ENCODE assay signal across 9 cellular contexts in the genomic region with DNA sequence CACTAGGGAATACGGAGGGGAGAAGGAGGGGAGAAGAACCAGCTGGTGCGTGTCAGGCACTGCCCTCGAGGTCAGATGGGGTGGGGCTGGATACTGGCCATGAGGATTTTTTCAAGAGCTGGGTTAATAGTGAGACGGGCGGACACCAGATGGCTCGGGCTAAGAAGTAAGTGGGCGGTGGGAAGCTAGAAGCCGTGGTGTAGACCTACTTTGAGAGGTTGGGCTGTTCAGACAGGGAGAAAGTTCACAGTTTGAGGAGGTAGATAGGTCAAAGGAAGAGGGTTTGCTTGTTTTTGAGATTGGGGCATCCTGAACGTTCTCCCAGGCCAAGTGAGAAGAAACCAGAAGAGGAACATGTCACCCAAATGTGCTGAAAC.
DNase-seq lines count a peak whose midpoint lies in the region; ATAC-seq and TF ChIP-seq lines count a peak whose summit lies in the region.
"Had no signal": no experiment of that assay in that cellular context is flagged by ENCODE, and none has a peak within 500 bp of the region (broad histone marks: within the 10 kb centered on the region; RNA-seq: fewer than 3 reads in every experiment).

No MANE protein-coding gene starts in this region.

- H3K36me3 Mint-ChIP-seq in stimulated activated memory B cell treated with anti-CD40 and anti-IgM and Interleukin-4, amounts not matched to agents 10 μg/mL and 1 μg/mL and 100 μg/mL, for 72 hours: peaks cover 5% of the 10 kb centered on the region

- TF ChIP-seq CTCF in fibroblast of the aortic adventitia (IDR thresholded peaks at IDR 0.05; ENCODE audit: insufficient read depth, low read length): no peak

- peak; percentile 47 for TF ChIP-seq POLR2A in GM19099 (IDR thresholded peaks at IDR 0.05; ENCODE audit: extremely low read depth, insufficient read length, low read depth)

- H3K27me3 Mint-ChIP-seq in stimulated activated memory B cell treated with anti-CD40 and anti-IgM and Interleukin-4, amounts not matched to agents 10 μg/mL and 1 μg/mL and 100 μg/mL, for 72 hours: no peaks in the 10 kb centered on the region

- ATAC-seq in stimulated activated memory B cell treated with anti-CD40 and anti-IgM and Interleukin-4, amounts not matched to agents 10 μg/mL and 1 μg/mL and 100 μg/mL, for 72 hours: peak; percentile 9
- ATAC-seq in HG02678 (IDR thresholded peaks at IDR 0.05; ENCODE audit: unreplicated experiment): no peak

- H3K4me1 Mint-ChIP-seq in stimulated activated memory B cell treated with anti-CD40 and anti-IgM and Interleukin-4, amounts not matched to agents 10 μg/mL and 1 μg/mL and 100 μg/mL, for 72 hours: peaks cover 90% of the 10 kb centered on the region

- peak; percentile 46 for DNase-seq in NCI-H446 treated with DMSO at 0.1 percent for 48 hours (lab: John Stamatoyannopoulos, UW)
- peak; percentile 71 for DNase-seq in fibroblast of the aortic adventitia (ENCODE audit: low read depth)
- DNase-seq in SW 1271 (lab: John Stamatoyannopoulos, UW): no peak
- no peak for DNase-seq in germinal center (ENCODE audit: low spot score)
- no peak for DNase-seq in NCI-H2227 treated with DMSO at 0.1 percent for 48 hours (lab: John Stamatoyannopoulos, UW)

- H3K27ac Mint-ChIP-seq in stimulated activated memory B cell treated with anti-CD40 and anti-IgM and Interleukin-4, amounts not matched to agents 10 μg/mL and 1 μg/mL and 100 μg/mL, for 72 hours: peak overlapping the region; percentile 97

- no peak overlapping the region for H3K4me3 ChIP-seq in fibroblast of the aortic adventitia (ENCODE audit: low read depth, low read length)
- H3K4me3 ChIP-seq: thoracic aorta had no signal

- no peaks in the 10 kb centered on the region for H3K9me3 Mint-ChIP-seq in stimulated activated memory B cell treated with anti-CD40 and anti-IgM and Interleukin-4, amounts not matched to agents 10 μg/mL and 1 μg/mL and 100 μg/mL, for 72 hours

- peak overlapping the region; percentile 47 for H3K4me3 Mint-ChIP-seq in stimulated activated memory B cell treated with anti-CD40 and anti-IgM and Interleukin-4, amounts not matched to agents 10 μg/mL and 1 μg/mL and 100 μg/mL, for 72 hours

Comparison
In these comparisons a context has a peak if more than half of its experiments do, and no peak if none do; other contexts are left out.
1. DNase-seq: peak in NCI-H446 treated with DMSO at 0.1 percent for 48 hours (single experiment) and fibroblast of the aortic adventitia (single experiment); none in SW 1271 (0 of 2), germinal center (single experiment) and NCI-H2227 treated with DMSO at 0.1 percent for 48 hours (single experiment).